In the genomic region with DNA sequence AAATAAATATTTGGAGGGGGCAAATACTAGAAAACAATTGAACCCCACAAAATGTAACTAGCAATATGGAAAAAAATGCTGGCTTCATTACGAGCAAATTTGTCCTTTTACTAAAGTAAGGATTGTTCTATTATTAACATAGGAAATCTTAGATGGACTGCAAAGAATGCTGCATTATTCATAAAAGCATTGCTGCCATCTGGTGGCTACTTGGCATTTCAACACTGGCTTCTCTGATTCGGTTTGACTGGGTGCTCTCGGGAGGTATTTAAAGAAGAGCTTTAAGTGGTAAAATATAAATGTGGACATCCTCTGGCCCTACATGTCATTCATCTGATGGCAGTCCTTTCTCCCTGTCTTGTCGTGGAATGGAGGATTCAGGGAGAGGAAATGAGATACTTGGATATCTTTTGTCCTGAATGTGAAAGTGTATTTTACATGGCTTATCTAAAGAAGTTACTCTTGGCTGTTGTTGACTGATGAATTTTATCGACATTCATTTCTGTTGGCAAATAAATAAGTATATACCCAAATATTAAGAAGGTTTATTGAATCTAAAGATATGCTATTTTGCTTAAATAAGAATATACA, we compare ENCODE assay signal across 8 cellular contexts.
DNase-seq lines count a peak whose midpoint lies in the region; ATAC-seq, FAIRE-seq and TF ChIP-seq lines count a peak whose summit lies in the region.

No MANE protein-coding gene starts in this region.

- intact Hi-C loops in lower leg skin (cut with DNase I; ENCODE audit: low total_unique reads): no loop called here

- FAIRE-seq in colon (lab: Jason Lieb, UNC): peak; percentile 73

- WGBS in lower leg skin, 2 donors: 9 to 12% methylated on average over 5 of the region's 5 CpGs

- DNase-seq in NOMO-1 (lab: John Stamatoyannopoulos, UW; ENCODE audit: unreplicated experiment in 2 of 2) (peak; percentile 8 to 57), NOMO-1 treated with dmso at 0.1 percent for 144 hours (lab: John Stamatoyannopoulos, UW; ENCODE audit: unreplicated experiment) (no peak), NCI-H226 (peak; percentile 37), lower leg skin (ENCODE audit: low spot score in 2 of 2) (peak; percentile 61 to 89)
- DNase-seq in activated CD4-positive, alpha-beta T cell treated with anti-CD3 and anti-CD28 coated beads for 24 hours (ENCODE audit: low read depth in 2 of 2): peak; percentile 52 to 59
- DNase-seq in stimulated activated CD8-positive, alpha-beta memory T cell treated with anti-CD3 and anti-CD28 coated beads, Interleukin-12 subunit alpha, Interleukin-12 subunit beta, amount 100 ng/mL, for 4 hours (ENCODE audit: low read depth): peak; percentile 31

- H3K4me3 ChIP-seq in lower leg skin (ENCODE audit: low read depth, poor library complexity, severe bottlenecking): no peak overlapping the region

- TF ChIP-seq POLR2A in lower leg skin (IDR thresholded peaks at IDR 0.05): no peak

- TF ChIP-seq CTCF in lower leg skin (IDR thresholded peaks at IDR 0.05): no peak

- ATAC-seq in HG03095 (IDR thresholded peaks at IDR 0.05; ENCODE audit: unreplicated experiment): peak; percentile 57
